10 cellular contexts compared by ENCODE assay signal in the genomic region with DNA sequence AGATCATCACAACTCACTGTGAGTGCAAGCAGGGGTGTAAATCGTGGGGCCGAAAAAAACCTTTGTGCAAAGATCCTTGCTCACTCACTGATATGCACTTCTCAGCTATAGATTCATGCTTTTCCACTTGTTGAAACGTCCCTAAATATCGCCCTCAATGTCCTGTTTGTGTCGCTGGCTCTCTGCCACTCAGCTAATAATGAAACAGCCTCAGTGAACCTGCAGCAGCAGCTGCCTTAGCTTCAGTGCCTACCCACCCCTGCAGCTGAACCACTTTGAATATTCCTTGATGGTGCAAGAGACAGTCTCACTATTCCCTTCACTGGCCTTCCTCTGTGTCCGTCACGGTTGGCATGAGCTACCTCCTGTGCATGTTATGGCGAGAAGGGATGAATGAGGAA.
DNase-seq lines count a peak whose midpoint lies in the region; ATAC-seq and TF ChIP-seq lines count a peak whose summit lies in the region.
"Had no signal": no experiment of that assay in that cellular context is flagged by ENCODE, and none has a peak within 500 bp of the region (broad histone marks: within the 10 kb centered on the region; RNA-seq: fewer than 3 reads in every experiment).

No MANE protein-coding gene starts in this region.

- H4K20me1 ChIP-seq in hepatocyte (ENCODE audit: insufficient read depth, poor library complexity, severe bottlenecking), result no peaks in the 10 kb centered on the region

- H3K4me3 Mint-ChIP-seq in activated CD4-positive, alpha-beta T cell treated with anti-CD3 and anti-CD28 coated beads, Interleukin-2, amount 10 ng/mL, durations not matched to agents 24 days and 14 days, result no peak overlapping the region
- H3K4me3 Mint-ChIP-seq in CD8-positive, alpha-beta memory T cell, result no peak overlapping the region

- H3K36me3 ChIP-seq in hepatocyte (replicated peaks; ENCODE audit: insufficient read depth, low read depth) (no peaks in the 10 kb centered on the region), rectal smooth muscle tissue (ENCODE audit: control insufficient read depth, insufficient read depth, low read length) (peaks cover 7% of the 10 kb centered on the region)
- H3K36me3 ChIP-seq in CD8-positive, alpha-beta memory T cell (ENCODE audit: insufficient read depth, low read length), result no peaks in the 10 kb centered on the region

- no peaks in the 10 kb centered on the region for H3K27me3 ChIP-seq in hepatocyte
- no peaks in the 10 kb centered on the region for H3K27me3 ChIP-seq in rectal smooth muscle tissue (ENCODE audit: control insufficient read depth, insufficient read depth, low read length)
- H3K27me3 ChIP-seq in CD8-positive, alpha-beta memory T cell (ENCODE audit: insufficient read depth, low read length, poor library complexity, severe bottlenecking), result no peaks in the 10 kb centered on the region

- no peak overlapping the region for H3K27ac Mint-ChIP-seq in activated CD4-positive, alpha-beta T cell treated with anti-CD3 and anti-CD28 coated beads, Interleukin-2, amount 10 ng/mL, durations not matched to agents 24 days and 14 days
- H3K27ac Mint-ChIP-seq in CD8-positive, alpha-beta memory T cell, result no peak overlapping the region

- 86% methylated on average over 8 of the region's 8 CpGs for WGBS in hepatocyte (ENCODE audit: low lambda C conversion rate, missing lambda C conversion rate)

- no peak for ATAC-seq in HG02588 (IDR thresholded peaks at IDR 0.05; ENCODE audit: unreplicated experiment)

- H3K4me1 ChIP-seq in hepatocyte (ENCODE audit: insufficient read depth), result peaks cover 66% of the 10 kb centered on the region
- H3K4me1 ChIP-seq in rectal smooth muscle tissue (ENCODE audit: control insufficient read depth, insufficient read depth, low read length), result peaks cover 50% of the 10 kb centered on the region
- H3K4me1 ChIP-seq in CD8-positive, alpha-beta memory T cell (ENCODE audit: insufficient read depth, low read length), result no peaks in the 10 kb centered on the region

- DNase-seq in DMS79 treated with DMSO at 0.1 percent for 48 hours (lab: John Stamatoyannopoulos, UW) (peak; percentile 58), hepatocyte (ENCODE audit: low spot score) (no peak)
- DNase-seq in activated CD4-positive, alpha-beta T cell treated with anti-CD3 and anti-CD28 coated beads, Interleukin-2, amount 10 ng/mL, durations not matched to agents 24 days and 14 days, result no peak
- DNase-seq in stimulated activated CD4-positive, alpha-beta T cell treated with anti-CD3 and anti-CD28 coated beads, Interleukin-4, amount 100 ng/mL, for 24 hours, result no peak
- no peak for DNase-seq in CD8-positive, alpha-beta memory T cell
- DNase-seq: activated naive CD4-positive, alpha-beta T cell treated with Interleukin-2 at 50 U/mL for 16 hours; left cardiac atrium had no signal

- H3K9me2 ChIP-seq in hepatocyte (replicated peaks; ENCODE audit: insufficient read depth), result no peaks in the 10 kb centered on the region

- H3K4me3 ChIP-seq in hepatocyte (no peak overlapping the region), rectal smooth muscle tissue (ENCODE audit: low read length) (peak overlapping the region; percentile 59)
- H3K4me3 ChIP-seq in CD8-positive, alpha-beta memory T cell (ENCODE audit: low read length), result no peak overlapping the region

- intact Hi-C loops in activated CD4-positive, alpha-beta T cell treated with anti-CD3 and anti-CD28 coated beads, Interleukin-2, amount 10 ng/mL, durations not matched to agents 24 days and 14 days (cut with micrococcal nuclease), result no loop called here

- no peaks in the 10 kb centered on the region for H3K4me1 Mint-ChIP-seq in activated CD4-positive, alpha-beta T cell treated with anti-CD3 and anti-CD28 coated beads, Interleukin-2, amount 10 ng/mL, durations not matched to agents 24 days and 14 days
- no peaks in the 10 kb centered on the region for H3K4me1 Mint-ChIP-seq in CD8-positive, alpha-beta memory T cell

- H3K9me3 Mint-ChIP-seq in activated CD4-positive, alpha-beta T cell treated with anti-CD3 and anti-CD28 coated beads, Interleukin-2, amount 10 ng/mL, durations not matched to agents 24 days and 14 days, result no peaks in the 10 kb centered on the region
- H3K9me3 Mint-ChIP-seq in CD8-positive, alpha-beta memory T cell, result no peaks in the 10 kb centered on the region

- TF ChIP-seq CTCF in VCaP (conservative IDR thresholded peaks at IDR 0.05) (no peak), hepatocyte (IDR thresholded peaks at IDR 0.05; ENCODE audit: poor library complexity) (no peak)

- H3K27me3 Mint-ChIP-seq in activated CD4-positive, alpha-beta T cell treated with anti-CD3 and anti-CD28 coated beads, Interleukin-2, amount 10 ng/mL, durations not matched to agents 24 days and 14 days, result peaks cover 12% of the 10 kb centered on the region
- H3K27me3 Mint-ChIP-seq in CD8-positive, alpha-beta memory T cell, result peaks cover 3 to 16% of the 10 kb centered on the region in 2 donors

- peak overlapping the region; percentile 68 for H3K9ac ChIP-seq in rectal smooth muscle tissue (ENCODE audit: low read length)

- CTCF ChIA-PET in CD8-positive, alpha-beta memory T cell (lab: Charles Lee), result no interaction called here

- no peak overlapping the region for H2AFZ ChIP-seq in hepatocyte

- peak overlapping the region; percentile 61 for H3K4me2 ChIP-seq in hepatocyte

- no peaks in the 10 kb centered on the region for H3K36me3 Mint-ChIP-seq in activated CD4-positive, alpha-beta T cell treated with anti-CD3 and anti-CD28 coated beads, Interleukin-2, amount 10 ng/mL, durations not matched to agents 24 days and 14 days (ENCODE audit: low read depth)
- H3K36me3 Mint-ChIP-seq in CD8-positive, alpha-beta memory T cell, result no peaks in the 10 kb centered on the region

- H3K27ac ChIP-seq in VCaP, result peak overlapping the region; percentile 78
- H3K27ac ChIP-seq in hepatocyte, result peak overlapping the region; percentile 89
- peak overlapping the region; percentile 87 for H3K27ac ChIP-seq in rectal smooth muscle tissue (ENCODE audit: low read depth, low read length)
- no peak overlapping the region for H3K27ac ChIP-seq in CD8-positive, alpha-beta memory T cell (ENCODE audit: low read depth, low read length)

- H3K9me3 ChIP-seq in hepatocyte (ENCODE audit: low read depth), result no peaks in the 10 kb centered on the region
- H3K9me3 ChIP-seq in CD8-positive, alpha-beta memory T cell (ENCODE audit: low read length), result no peaks in the 10 kb centered on the region

- POLR2A ChIA-PET in CD8-positive, alpha-beta memory T cell (lab: Charles Lee), result no interaction called here

- peaks cover 7% of the 10 kb centered on the region for H3K79me2 ChIP-seq in hepatocyte
